ENCODE assay signal across 8 cellular contexts in the genomic region with DNA sequence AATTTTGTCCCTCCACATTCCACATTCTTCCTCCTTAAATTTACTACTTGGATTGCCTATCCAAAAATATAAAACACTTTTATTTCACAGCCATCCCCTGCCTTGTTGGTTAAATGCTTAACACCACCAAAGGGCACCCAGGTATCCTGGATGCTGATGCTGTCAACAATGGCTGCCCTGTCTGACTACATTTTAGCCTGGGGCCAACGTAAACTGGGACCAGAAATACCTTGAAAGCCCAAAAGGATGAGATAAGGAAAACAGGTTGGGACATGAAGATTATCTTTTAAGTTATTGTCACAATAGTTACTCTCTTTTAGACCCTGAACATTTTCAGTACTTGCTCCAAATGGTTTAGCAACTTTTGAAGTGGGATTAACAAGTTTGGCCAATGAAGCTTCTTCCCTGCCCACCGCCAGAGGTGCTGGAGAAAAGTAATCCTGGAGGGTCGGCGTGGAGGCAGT. TPM values are rescaled to one million over a fixed set of nuclear protein-coding genes. Genes with fewer than 3 reads are reported as not detected.
DNase-seq lines count a peak whose midpoint lies in the region; ATAC-seq, FAIRE-seq and TF ChIP-seq lines count a peak whose summit lies in the region.

No MANE protein-coding gene starts in this region.

- H3K4me3 ChIP-seq in A549 (peak overlapping the region; percentile 75), HEK293 (ENCODE audit: low read depth, low read length) (peak overlapping the region; percentile 64), adipocyte (ENCODE audit: low read length) (peak overlapping the region; percentile 90), thyroid gland (replicated peaks in 1 of 3) (peak overlapping the region; percentile 33 to 71 (median 44))

- TF ChIP-seq CTCF in A549 (IDR thresholded peaks at IDR 0.05) (no peak), HEK293 (tag by site-specific recombination; IDR thresholded peaks at IDR 0.05) (no peak), thyroid gland (IDR thresholded peaks at IDR 0.05) (no peak), GM10248 (IDR thresholded peaks at IDR 0.05; ENCODE audit: control extremely low read depth, extremely low read depth, low read depth, missing control alignments) (no peak)

- H3K27ac ChIP-seq in A549: peak overlapping the region; percentile 96 to 98
- H3K27ac ChIP-seq in HEK293 (ENCODE audit: extremely low read depth, low read depth, low read length): peak overlapping the region; percentile 88
- H3K27ac ChIP-seq in thyroid gland: peak overlapping the region; percentile 81 to 96 (median 96)

- peak; percentile 93 for FAIRE-seq in A549 (lab: Jason Lieb, UNC)

- CTCF ChIA-PET in A549 (lab: Yijun Ruan, JAX) (interaction anchor here (0.9 to 2.5 kb wide), 5 partner anchors 11 to 312 kb away, joined by 3 to 7 read pairs (median 4); no protein-coding TSS in a partner anchor), HEK293 (lab: Yijun Ruan, JAX) (interaction anchor here (0.7 to 1.0 kb wide), 2 partner anchors 209 to 213 kb away, joined by 3 to 4 read pairs; no protein-coding TSS in a partner anchor), GM10248 (lab: Yijun Ruan, JAX) (no interaction called here)

- no peaks in the 10 kb centered on the region for H3K9me3 ChIP-seq in A549
- no peaks in the 10 kb centered on the region for H3K9me3 ChIP-seq in HEK293 (ENCODE audit: control insufficient read depth, insufficient read depth, low read depth, low read length)
- no peaks in the 10 kb centered on the region for H3K9me3 ChIP-seq in adipocyte (ENCODE audit: control insufficient read depth, low read length)
- H3K9me3 ChIP-seq in thyroid gland: no peaks in the 10 kb centered on the region

- no peak for TF ChIP-seq POLR2A in A549 (IDR thresholded peaks at IDR 0.05; ENCODE audit: low read length)
- no peak for TF ChIP-seq POLR2A in thyroid gland (IDR thresholded peaks at IDR 0.05)

- H3K4me1 ChIP-seq in A549 (peaks cover 5% of the 10 kb centered on the region; the same call in 2 of the 3 replicates), HEK293 (ENCODE audit: control insufficient read depth, insufficient read depth, low read length) (no peaks in the 10 kb centered on the region), adipocyte (ENCODE audit: control insufficient read depth, insufficient read depth, low read length) (peaks cover 3% of the 10 kb centered on the region), thyroid gland (peaks cover 3 to 5% of the 10 kb centered on the region in 2 donors)

- H3K27me3 ChIP-seq in adipocyte (replicated peaks; ENCODE audit: control insufficient read depth, insufficient read depth, low read length) (peaks cover 5% of the 10 kb centered on the region), thyroid gland (no peaks in the 10 kb centered on the region)

- H3K36me3 ChIP-seq in HEK293 (ENCODE audit: control insufficient read depth in 2 of 2, insufficient read depth in 1 of 2, low read length in 2 of 2) (peaks cover 0 to 18% of the 10 kb centered on the region in 2 experiments; a peak in 2 of 3 replicates), adipocyte (ENCODE audit: control insufficient read depth, insufficient read depth, low read length, severe bottlenecking) (no peaks in the 10 kb centered on the region), thyroid gland (no peaks in the 10 kb centered on the region)

- POLR2A ChIA-PET in A549 (lab: Yijun Ruan, JAX) (interaction anchor here (0.7 to 1.7 kb wide), 4 partner anchors 7 to 301 kb away, joined by 3 to 6 read pairs (median 4); a partner anchor contains a TSS), HEK293 (lab: Yijun Ruan, JAX) (interaction anchor here (0.6 to 2.0 kb wide), 5 partner anchors 50 to 191 kb away, joined by 4 to 7 read pairs (median 6); a partner anchor contains a TSS), GM10248 (lab: Yijun Ruan, JAX) (no interaction called here)

- intact Hi-C loops in left colon (cut with DNase I, micrococcal nuclease): no loop called here
- intact Hi-C loops in thyroid gland (cut with DNase I): no loop called here

- DNase-seq in A549 (ENCODE audit: low read depth in 1 of 2, low spot score in 1 of 2) (peak; percentile 25 to 29), adipocyte (ENCODE audit: low read depth) (no peak), left colon (no peak), thyroid gland (no peak), GM10248 (ENCODE audit: extremely low spot score) (no peak), amygdala (lab: John Stamatoyannopoulos, UW) (no peak)
- no peak for DNase-seq in effector CD4-positive, alpha-beta T cell

- WGBS in A549 (ENCODE audit: missing lambda C conversion rate): 0% methylated on average over 4 of the region's 4 CpGs
- WGBS in thyroid gland, 2 donors: 2 to 4% methylated on average over 4 of the region's 4 CpGs

- no peak for TF ChIP-seq RAD21 in A549 (conservative IDR thresholded peaks at IDR 0.05 in 1 of 2, IDR thresholded peaks at IDR 0.05 in 1 of 2)

- H3K4me2 ChIP-seq in A549: peak overlapping the region; percentile 79

- ATAC-seq in A549: peak; percentile 49 to 58; a peak in 4 of 6 replicates
- ATAC-seq in left colon: peak; percentile 37

- peak overlapping the region; percentile 93 for H3K9ac ChIP-seq in adipocyte (ENCODE audit: low read length)

- no peak for TF ChIP-seq EP300 in A549 (IDR thresholded peaks at IDR 0.05)

TF ChIP-seq in A549, 52 proteins besides CTCF, POLR2A, EP300 and RAD21 (continues in another document):
- no peak for TF ChIP-seq GATA3 (IDR thresholded peaks at IDR 0.05; ENCODE audit: borderline replicate concordance)
- TF ChIP-seq RFX5 (IDR thresholded peaks at IDR 0.05): no peak
- no peak for TF ChIP-seq HOXA7 (CRISPR knock-in tag; IDR thresholded peaks at IDR 0.05)
- no peak for TF ChIP-seq BHLHE40 (IDR thresholded peaks at IDR 0.05; ENCODE audit: low read depth, low read length)
- TF ChIP-seq ZSCAN20 (CRISPR knock-in tag; IDR thresholded peaks at IDR 0.05): no peak
- TF ChIP-seq, protein P1, sequence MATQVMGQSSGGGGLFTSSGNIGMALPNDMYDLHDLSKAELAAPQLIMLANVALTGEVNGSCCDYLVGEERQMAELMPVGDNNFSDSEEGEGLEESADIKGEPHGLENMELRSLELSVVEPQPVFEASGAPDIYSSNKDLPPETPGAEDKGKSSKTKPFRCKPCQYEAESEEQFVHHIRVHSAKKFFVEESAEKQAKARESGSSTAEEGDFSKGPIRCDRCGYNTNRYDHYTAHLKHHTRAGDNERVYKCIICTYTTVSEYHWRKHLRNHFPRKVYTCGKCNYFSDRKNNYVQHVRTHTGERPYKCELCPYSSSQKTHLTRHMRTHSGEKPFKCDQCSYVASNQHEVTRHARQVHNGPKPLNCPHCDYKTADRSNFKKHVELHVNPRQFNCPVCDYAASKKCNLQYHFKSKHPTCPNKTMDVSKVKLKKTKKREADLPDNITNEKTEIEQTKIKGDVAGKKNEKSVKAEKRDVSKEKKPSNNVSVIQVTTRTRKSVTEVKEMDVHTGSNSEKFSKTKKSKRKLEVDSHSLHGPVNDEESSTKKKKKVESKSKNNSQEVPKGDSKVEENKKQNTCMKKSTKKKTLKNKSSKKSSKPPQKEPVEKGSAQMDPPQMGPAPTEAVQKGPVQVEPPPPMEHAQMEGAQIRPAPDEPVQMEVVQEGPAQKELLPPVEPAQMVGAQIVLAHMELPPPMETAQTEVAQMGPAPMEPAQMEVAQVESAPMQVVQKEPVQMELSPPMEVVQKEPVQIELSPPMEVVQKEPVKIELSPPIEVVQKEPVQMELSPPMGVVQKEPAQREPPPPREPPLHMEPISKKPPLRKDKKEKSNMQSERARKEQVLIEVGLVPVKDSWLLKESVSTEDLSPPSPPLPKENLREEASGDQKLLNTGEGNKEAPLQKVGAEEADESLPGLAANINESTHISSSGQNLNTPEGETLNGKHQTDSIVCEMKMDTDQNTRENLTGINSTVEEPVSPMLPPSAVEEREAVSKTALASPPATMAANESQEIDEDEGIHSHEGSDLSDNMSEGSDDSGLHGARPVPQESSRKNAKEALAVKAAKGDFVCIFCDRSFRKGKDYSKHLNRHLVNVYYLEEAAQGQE (IDR thresholded peaks at IDR 0.05): no peak
- no peak for TF ChIP-seq POLR2AphosphoS2 (conservative IDR thresholded peaks at IDR 0.05; ENCODE audit: low read length)

TF ChIP-seq in HEK293, 187 proteins besides CTCF, POLR2A, EP300 and RAD21:
- TF ChIP-seq, protein P2, sequence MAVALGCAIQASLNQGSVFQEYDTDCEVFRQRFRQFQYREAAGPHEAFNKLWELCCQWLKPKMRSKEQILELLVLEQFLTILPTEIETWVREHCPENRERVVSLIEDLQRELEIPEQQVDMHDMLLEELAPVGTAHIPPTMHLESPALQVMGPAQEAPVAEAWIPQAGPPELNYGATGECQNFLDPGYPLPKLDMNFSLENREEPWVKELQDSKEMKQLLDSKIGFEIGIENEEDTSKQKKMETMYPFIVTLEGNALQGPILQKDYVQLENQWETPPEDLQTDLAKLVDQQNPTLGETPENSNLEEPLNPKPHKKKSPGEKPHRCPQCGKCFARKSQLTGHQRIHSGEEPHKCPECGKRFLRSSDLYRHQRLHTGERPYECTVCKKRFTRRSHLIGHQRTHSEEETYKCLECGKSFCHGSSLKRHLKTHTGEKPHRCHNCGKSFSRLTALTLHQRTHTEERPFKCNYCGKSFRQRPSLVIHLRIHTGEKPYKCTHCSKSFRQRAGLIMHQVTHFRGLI (tag by site-specific recombination; IDR thresholded peaks at IDR 0.05): no peak
- TF ChIP-seq ZNF792 (tag by site-specific recombination; IDR thresholded peaks at IDR 0.05): no peak
- no peak for TF ChIP-seq ZNF791 (tag by site-specific recombination; IDR thresholded peaks at IDR 0.05)

RNA-seq across cellular contexts. Expression of a gene that starts 0.8 kb away (rescaled TPM):
- polyA plus RNA-seq in A549 (2011; rRNA removed) (58.9 and 59.2 TPM in 2 replicates), A549 (2017; fragmentation: RNase III; extraction: RNeasy Plus Mini Kit Qiagen cat#74134 plus additional on column Dnase treatment) (26.6 to 27.8 TPM (median 26.9 TPM) in 3 replicates)
- 7.8 and 9.6 TPM in 2 replicates for polyA plus RNA-seq in A549 (2012; cell fraction: cytosol; rRNA removed)
- polyA plus RNA-seq in A549 (2012; cell fraction: nucleus; rRNA removed): 2.7 and 5.7 TPM in 2 replicates
- 22.9 and 24.3 TPM in 2 replicates for polyA minus RNA-seq in A549 (2011; rRNA and poly(A)+ RNA removed)
- total RNA-seq in left colon (10 to 100 TPM; 53.4 to 57.8 TPM), thyroid gland (10 to 100 TPM; 35.2 to 65.4 (median 41.6) TPM)

Comparison
In these comparisons a context has a peak if more than half of its experiments do, and no peak if none do; other contexts are left out.
1. DNase-seq: peak in A549 (2 of 2); none in adipocyte (single experiment), left colon (0 of 2), thyroid gland (0 of 2), GM10248 (single experiment), amygdala (0 of 56) and effector CD4-positive, alpha-beta T cell (single experiment).
2. Peak in every context shown above with its lines, with median percentiles within 50 percentile points of each other: H3K27ac ChIP-seq and H3K4me3 ChIP-seq.